In the genomic region with DNA sequence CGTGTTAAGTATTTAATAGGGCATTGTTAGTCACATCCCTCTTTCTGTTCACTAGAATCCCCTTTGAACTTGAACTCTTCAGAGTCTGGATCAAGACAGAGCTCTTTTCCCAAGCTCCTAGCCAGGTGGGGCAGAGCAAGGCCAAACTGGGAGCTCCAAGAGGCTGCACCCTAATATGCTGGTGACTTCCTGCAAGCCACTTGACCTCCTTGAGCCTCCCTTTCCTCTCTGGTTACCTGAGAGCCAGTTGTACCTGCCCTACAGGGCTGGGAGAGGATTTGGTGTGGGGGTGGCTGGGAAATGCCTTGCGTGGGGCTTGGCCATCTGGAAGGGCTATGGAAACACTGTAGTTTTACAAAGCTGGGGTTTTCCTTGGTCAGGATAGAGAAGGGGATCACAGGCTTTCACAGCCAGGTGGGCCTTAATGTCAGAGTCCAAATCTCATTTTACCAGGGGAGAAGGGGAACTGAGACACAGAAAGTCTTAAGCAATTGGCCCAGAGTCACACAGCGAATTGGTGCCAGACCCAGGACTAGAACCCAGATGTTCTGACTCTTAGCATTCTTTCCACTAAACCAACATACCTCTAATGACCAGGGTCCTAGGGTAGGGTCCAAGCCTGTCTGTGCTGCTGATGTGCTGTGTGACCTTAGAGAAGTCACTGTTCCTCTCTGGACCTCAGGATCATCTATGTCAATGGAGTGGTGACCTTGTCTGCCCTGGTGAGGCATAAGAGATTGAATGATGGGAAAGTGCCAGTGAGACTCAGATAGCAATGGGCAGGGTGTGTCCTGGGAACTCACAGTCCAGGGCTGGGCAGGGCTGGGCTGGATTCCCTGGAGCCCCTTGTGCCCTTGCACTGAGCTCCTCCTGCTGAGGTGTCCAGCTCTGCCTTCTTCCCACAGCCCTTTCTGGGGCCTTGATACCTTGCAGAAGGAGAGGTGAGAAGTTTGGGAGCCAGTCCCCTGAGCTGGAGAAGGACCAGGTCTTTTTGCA, we compare ENCODE assay signal across 2 cellular contexts.
A peak's percentile ranks its signal among the peaks of the same experiment; 100 is the strongest.
TF ChIP-seq lines count a peak whose summit lies in the region.

No MANE protein-coding gene starts in this region.

TF ChIP-seq in GM12891, 5 proteins besides CTCF, POLR2A, EP300 and RAD21 (continued from another document):
- no peak for TF ChIP-seq PAX5 (IDR thresholded peaks at IDR 0.05; ENCODE audit: insufficient read depth, low read length, severe bottlenecking)
- no peak for TF ChIP-seq POU2F2 (IDR thresholded peaks at IDR 0.05; ENCODE audit: low read depth, low read length)
TF ChIP-seq in GM12891: peak in this region for 1.

TF ChIP-seq in HepG2, 621 proteins besides CTCF, POLR2A, EP300 and RAD21 (continued from another document):
- TF ChIP-seq RFX3 (CRISPR knock-in tag; IDR thresholded peaks at IDR 0.05) (no peak), POLR2AphosphoS5 (IDR thresholded peaks at IDR 0.05; ENCODE audit: low read depth, low read length) (no peak), ZNF335 (CRISPR knock-in tag; IDR thresholded peaks at IDR 0.05) (no peak), BORCS8-MEF2B (CRISPR knock-in tag; IDR thresholded peaks at IDR 0.05) (no peak), SAP130 (CRISPR knock-in tag; IDR thresholded peaks at IDR 0.05; ENCODE audit: low read depth) (no peak), IKZF1 (IDR thresholded peaks at IDR 0.05) (no peak), ZNF768 (CRISPR knock-in tag; IDR thresholded peaks at IDR 0.05) (peak; percentile 93), ZNF350 (CRISPR knock-in tag; IDR thresholded peaks at IDR 0.05; ENCODE audit: borderline replicate concordance, low read depth) (no peak), SP2 (CRISPR knock-in tag; IDR thresholded peaks at IDR 0.05) (no peak), ATAD3A (CRISPR knock-in tag; IDR thresholded peaks at IDR 0.05) (no peak), KDM2A (CRISPR knock-in tag; IDR thresholded peaks at IDR 0.05; ENCODE audit: borderline replicate concordance, low read depth) (0 out of 2 replicates have a peak, but pooled peaks have one; percentile 7), THAP7 (CRISPR knock-in tag; IDR thresholded peaks at IDR 0.05) (no peak), CENPX (CRISPR knock-in tag; IDR thresholded peaks at IDR 0.05) (no peak), ZNF230 (CRISPR knock-in tag; IDR thresholded peaks at IDR 0.05) (no peak), HBP1 (CRISPR knock-in tag; IDR thresholded peaks at IDR 0.05; ENCODE audit: low read depth) (no peak), HOXA5 (CRISPR knock-in tag; IDR thresholded peaks at IDR 0.05) (no peak), ZMYM3 (CRISPR knock-in tag; IDR thresholded peaks at IDR 0.05) (peak; percentile 67)
- TF ChIP-seq, protein P1, sequence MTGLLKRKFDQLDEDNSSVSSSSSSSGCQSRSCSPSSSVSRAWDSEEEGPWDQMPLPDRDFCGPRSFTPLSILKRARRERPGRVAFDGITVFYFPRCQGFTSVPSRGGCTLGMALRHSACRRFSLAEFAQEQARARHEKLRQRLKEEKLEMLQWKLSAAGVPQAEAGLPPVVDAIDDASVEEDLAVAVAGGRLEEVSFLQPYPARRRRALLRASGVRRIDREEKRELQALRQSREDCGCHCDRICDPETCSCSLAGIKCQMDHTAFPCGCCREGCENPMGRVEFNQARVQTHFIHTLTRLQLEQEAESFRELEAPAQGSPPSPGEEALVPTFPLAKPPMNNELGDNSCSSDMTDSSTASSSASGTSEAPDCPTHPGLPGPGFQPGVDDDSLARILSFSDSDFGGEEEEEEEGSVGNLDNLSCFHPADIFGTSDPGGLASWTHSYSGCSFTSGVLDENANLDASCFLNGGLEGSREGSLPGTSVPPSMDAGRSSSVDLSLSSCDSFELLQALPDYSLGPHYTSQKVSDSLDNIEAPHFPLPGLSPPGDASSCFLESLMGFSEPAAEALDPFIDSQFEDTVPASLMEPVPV (CRISPR knock-in tag; IDR thresholded peaks at IDR 0.05): no peak
- TF ChIP-seq, protein P2, sequence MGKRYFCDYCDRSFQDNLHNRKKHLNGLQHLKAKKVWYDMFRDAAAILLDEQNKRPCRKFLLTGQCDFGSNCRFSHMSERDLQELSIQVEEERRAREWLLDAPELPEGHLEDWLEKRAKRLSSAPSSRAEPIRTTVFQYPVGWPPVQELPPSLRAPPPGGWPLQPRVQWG (CRISPR knock-in tag; IDR thresholded peaks at IDR 0.05; ENCODE audit: borderline replicate concordance, low read depth): no peak
